In the genomic region with DNA sequence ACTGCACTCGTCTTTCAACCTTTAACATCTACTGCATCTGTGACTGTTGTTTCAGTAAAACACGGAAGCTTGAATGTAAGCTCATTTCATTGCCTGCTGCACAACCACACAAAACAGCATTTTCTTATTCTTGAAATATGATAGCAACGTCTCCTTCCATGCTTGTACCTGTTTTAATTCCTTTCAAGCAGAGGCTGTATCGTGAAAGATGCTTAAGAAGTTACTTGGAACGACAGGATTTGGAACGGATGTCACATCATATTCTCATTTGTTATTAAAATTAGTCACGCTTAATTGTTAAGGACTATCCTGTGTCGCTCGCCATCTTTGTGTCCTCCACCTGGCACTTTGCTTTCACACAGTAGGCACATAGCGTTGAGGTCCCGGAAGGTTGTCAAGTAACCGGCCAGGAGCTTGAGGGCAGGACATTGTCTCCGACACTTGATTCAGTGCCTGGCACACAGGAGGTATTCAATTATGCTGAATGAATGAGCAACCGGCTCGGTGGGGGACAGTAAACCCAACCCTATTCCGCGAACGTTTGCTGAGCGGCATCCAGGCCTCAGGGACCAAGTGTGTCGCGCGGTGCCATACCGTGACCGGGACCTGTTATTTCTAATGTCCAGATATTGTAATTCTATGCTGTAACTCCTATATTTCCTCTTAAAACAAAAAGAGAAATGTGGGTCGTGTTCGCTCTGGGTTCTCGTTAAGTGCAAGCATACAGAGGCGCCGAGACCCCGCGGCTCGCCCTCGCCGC, we compare ENCODE assay signal across 8 cellular contexts. TPM values are rescaled to one million over a fixed set of nuclear protein-coding genes. Genes with fewer than 3 reads are reported as not detected.
DNase-seq lines count a peak whose midpoint lies in the region; ATAC-seq and TF ChIP-seq lines count a peak whose summit lies in the region.

No MANE protein-coding gene starts in this region.

- TSS peak; percentile 73 for BruUV-seq in MCF 10A (replicated peaks; lab: Mats Ljungman, UMichigan)

- H3K27me3 Mint-ChIP-seq in MCF 10A (ENCODE audit: insufficient read depth, unreplicated experiment), result no peaks in the 10 kb centered on the region

- intact Hi-C loops in MCF 10A (cut with micrococcal nuclease), result loop anchor here (1.0 to 10.0 kb wide), 3 partner anchors 38 to 381 kb away; no protein-coding TSS in a partner anchor

- POLR2A ChIA-PET in MCF 10A (lab: Yijun Ruan, JAX), result interaction anchor here (0.7 to 4.5 kb wide), 43 partner anchors 9 to 626 kb away, joined by 3 to 122 read pairs (median 5); a partner anchor contains a TSS

- peaks cover 8% of the 10 kb centered on the region for H3K27me3 ChIP-seq in HUES48 (ENCODE audit: control insufficient read depth, insufficient read depth, low read length)

- H3K4me1 ChIP-seq in HUES48 (ENCODE audit: control insufficient read depth, insufficient read depth, low read length), result peaks cover 17% of the 10 kb centered on the region

- H3K9me3 ChIP-seq in HUES48 (ENCODE audit: control insufficient read depth, insufficient read depth, low read length), result no peaks in the 10 kb centered on the region

- peak; percentile 79 for DNase-seq in DMS79 (lab: John Stamatoyannopoulos, UW)
- peak; percentile 41 for DNase-seq in RPMI7951 (ENCODE audit: low read depth)
- peak; percentile 37 for DNase-seq in MCF 10A (ENCODE audit: unreplicated experiment)
- DNase-seq in iris pigment epithelial cell (ENCODE audit: low read depth), result peak; percentile 15
- DNase-seq in stimulated activated CD8-positive, alpha-beta memory T cell treated with anti-CD3 and anti-CD28 coated beads, Interleukin-15, amount 100 ng/mL, for 24 hours (ENCODE audit: low read depth), result peak; percentile 39
- no peak for DNase-seq in hepatic stellate cell (ENCODE audit: low spot score)

- H3K9me3 Mint-ChIP-seq in MCF 10A (ENCODE audit: unreplicated experiment), result no peaks in the 10 kb centered on the region

- peak overlapping the region; percentile 88 for H3K9ac ChIP-seq in HUES48 (ENCODE audit: low read depth, low read length)

- TF ChIP-seq CTCF in MCF 10A (IDR thresholded peaks at IDR 0.05; ENCODE audit: unreplicated experiment), result no peak

- peak overlapping the region; percentile 99 for H3K27ac Mint-ChIP-seq in MCF 10A (ENCODE audit: low read depth, unreplicated experiment)

- H3K4me3 ChIP-seq in HUES48 (ENCODE audit: low read depth, low read length), result peak overlapping the region; percentile 81

- CTCF ChIA-PET in MCF 10A (lab: Yijun Ruan, JAX), result interaction anchor here (0.6 to 4.0 kb wide), 30 partner anchors 8 to 380 kb away, joined by 3 to 43 read pairs (median 4); a partner anchor contains a TSS

- peaks cover 30% of the 10 kb centered on the region for H3K4me1 Mint-ChIP-seq in MCF 10A (ENCODE audit: insufficient read depth, unreplicated experiment)

- peak overlapping the region; percentile 94 for H3K27ac ChIP-seq in HUES48 (ENCODE audit: low read depth, low read length)

- ATAC-seq in GM21390 (IDR thresholded peaks at IDR 0.05; ENCODE audit: unreplicated experiment), result peak; percentile 35

- H3K36me3 Mint-ChIP-seq in MCF 10A (ENCODE audit: insufficient read depth, unreplicated experiment), result peaks cover 20% of the 10 kb centered on the region

- H3K36me3 ChIP-seq in HUES48 (ENCODE audit: control insufficient read depth, insufficient read depth, low read length), result no peaks in the 10 kb centered on the region

- peak overlapping the region; percentile 97 for H3K4me3 Mint-ChIP-seq in MCF 10A (ENCODE audit: unreplicated experiment)

RNA-seq across cellular contexts. Expression of a gene that starts 0.5 kb away (rescaled TPM):
- total RNA-seq in RPMI7951 (2014; rRNA removed; shearing (Covaris generic)), result 45.6 and 53.6 TPM in 2 replicates
- 108 and 123 TPM in 2 replicates for total RNA-seq in MCF 10A (2022)
